16 cellular contexts compared by ENCODE assay signal in the genomic region with DNA sequence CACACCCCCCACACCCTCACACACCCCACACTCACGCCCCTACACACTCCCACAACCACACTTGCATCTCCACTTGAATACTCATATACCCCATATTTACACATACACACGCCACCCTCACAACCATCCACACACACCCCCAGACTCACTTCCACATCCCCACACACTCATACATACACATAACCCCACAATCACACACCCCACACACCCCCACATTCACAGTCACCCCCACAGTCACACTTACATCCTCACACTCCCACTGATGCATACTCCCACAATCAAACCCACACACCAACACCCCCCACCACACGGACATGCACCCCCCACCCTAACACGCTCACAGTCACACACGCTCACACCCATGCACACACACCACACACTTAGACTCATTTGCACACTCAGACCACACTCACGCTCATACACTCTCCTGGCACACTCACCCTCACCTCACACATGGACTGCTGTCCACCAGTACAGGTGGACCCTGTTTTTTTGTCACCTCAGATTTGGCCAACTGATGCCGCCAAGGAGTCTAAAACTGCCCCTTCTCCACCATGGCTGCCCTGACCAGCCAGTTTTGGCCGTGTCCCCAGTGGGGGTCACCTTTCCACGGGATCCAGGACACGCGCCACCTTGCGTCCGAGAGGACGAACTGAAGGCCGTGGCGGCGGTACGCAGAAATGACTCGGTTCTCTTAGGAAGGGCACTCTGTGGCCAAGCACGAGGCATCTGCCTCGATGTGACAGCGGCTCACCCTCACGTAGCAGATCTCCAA. TPM values are rescaled to one million over a fixed set of nuclear protein-coding genes. Genes with fewer than 3 reads are reported as not detected.
DNase-seq lines count a peak whose midpoint lies in the region; ATAC-seq and TF ChIP-seq lines count a peak whose summit lies in the region.
"Had no signal": no experiment of that assay in that cellular context is flagged by ENCODE, and none has a peak within 500 bp of the region (broad histone marks: within the 10 kb centered on the region; RNA-seq: fewer than 3 reads in every experiment).

No MANE protein-coding gene starts in this region.

- peaks cover 35% of the 10 kb centered on the region for H3K36me3 Mint-ChIP-seq in stimulated activated naive CD8-positive, alpha-beta T cell treated with anti-CD3 and anti-CD28 coated beads, Interleukin-15, Interleukin-2, amounts not matched to agents 100 ng/mL and 50 ng/mL, for 24 hours (ENCODE audit: low read depth)
- H3K36me3 Mint-ChIP-seq in activated naive CD8-positive, alpha-beta T cell treated with anti-CD3 and anti-CD28 coated beads, Interleukin-2, amount 50 U/mL, for 24 hours (ENCODE audit: low read depth): peaks cover 33% of the 10 kb centered on the region
- H3K36me3 Mint-ChIP-seq in naive B cell: peaks cover 0 to 14% of the 10 kb centered on the region in 2 donors
- H3K36me3 Mint-ChIP-seq: T-cell had no signal

- no peaks in the 10 kb centered on the region for H4K20me1 ChIP-seq in hepatocyte (ENCODE audit: insufficient read depth, poor library complexity, severe bottlenecking)

- no peaks in the 10 kb centered on the region for H3K79me2 ChIP-seq in hepatocyte

- H3K27ac ChIP-seq in aorta (ENCODE audit: low read depth in 1 of 2, low read length in 2 of 2) (no peak overlapping the region), hepatocyte (no peak overlapping the region)
- H3K27ac ChIP-seq: KMS-11, testis had no signal

- no peak overlapping the region for H3K4me3 Mint-ChIP-seq in stimulated activated naive CD8-positive, alpha-beta T cell treated with anti-CD3 and anti-CD28 coated beads, Interleukin-15, Interleukin-2, amounts not matched to agents 100 ng/mL and 50 ng/mL, for 24 hours
- H3K4me3 Mint-ChIP-seq in activated naive CD8-positive, alpha-beta T cell treated with anti-CD3 and anti-CD28 coated beads, Interleukin-2, amount 50 U/mL, for 24 hours: no peak overlapping the region
- no peak overlapping the region for H3K4me3 Mint-ChIP-seq in naive B cell
- H3K4me3 Mint-ChIP-seq: T-cell had no signal

- no peak for TF ChIP-seq CTCF in hepatocyte (IDR thresholded peaks at IDR 0.05; ENCODE audit: poor library complexity)

- intact Hi-C loops in aorta (cut with DNase I): no loop called here

- H3K27ac Mint-ChIP-seq in stimulated activated naive CD8-positive, alpha-beta T cell treated with anti-CD3 and anti-CD28 coated beads, Interleukin-15, Interleukin-2, amounts not matched to agents 100 ng/mL and 50 ng/mL, for 24 hours: peak overlapping the region; percentile 49
- peak overlapping the region; percentile 52 for H3K27ac Mint-ChIP-seq in activated naive CD8-positive, alpha-beta T cell treated with anti-CD3 and anti-CD28 coated beads, Interleukin-2, amount 50 U/mL, for 24 hours
- H3K27ac Mint-ChIP-seq in naive B cell: peak overlapping the region in 4 of 6 donors; percentile 31 to 83 (median 43)
- H3K27ac Mint-ChIP-seq: T-cell had no signal

- H3K36me3 ChIP-seq in aorta (ENCODE audit: control insufficient read depth in 1 of 2, insufficient read depth in 2 of 2, low read length in 1 of 2) (no peaks in the 10 kb centered on the region), hepatocyte (replicated peaks; ENCODE audit: insufficient read depth, low read depth) (no peaks in the 10 kb centered on the region)

- H3K27me3 ChIP-seq in aorta (ENCODE audit: control insufficient read depth in 1 of 2, insufficient read depth in 2 of 2, low read length in 1 of 2) (no peaks in the 10 kb centered on the region), hepatocyte (no peaks in the 10 kb centered on the region)
- H3K27me3 ChIP-seq: testis had no signal

- no peak for ATAC-seq in stimulated activated naive CD8-positive, alpha-beta T cell treated with anti-CD3 and anti-CD28 coated beads, Interleukin-15, Interleukin-2, amounts not matched to agents 100 U/mL and 50 U/mL, for 24 hours
- no peak for ATAC-seq in activated naive CD8-positive, alpha-beta T cell treated with anti-CD3 and anti-CD28 coated beads, Interleukin-2, amount 50 U/mL, for 24 hours
- ATAC-seq in naive B cell (ENCODE audit: low read depth in 2 of 2): no peak
- no peak for ATAC-seq in aorta (ENCODE audit: low FRiP score)
- no peak for ATAC-seq in HG03520 (IDR thresholded peaks at IDR 0.05; ENCODE audit: unreplicated experiment)
- ATAC-seq: left cardiac atrium, T-cell had no signal

- H3K4me2 ChIP-seq in hepatocyte: no peak overlapping the region
- H3K4me2 ChIP-seq: KMS-11 had no signal

- H3K4me1 ChIP-seq in aorta (ENCODE audit: control insufficient read depth in 1 of 2, insufficient read depth in 2 of 2, low read length in 2 of 2) (no peaks in the 10 kb centered on the region), hepatocyte (ENCODE audit: insufficient read depth) (no peaks in the 10 kb centered on the region)
- H3K4me1 ChIP-seq: testis had no signal

- H3K9me2 ChIP-seq in hepatocyte (replicated peaks; ENCODE audit: insufficient read depth): no peaks in the 10 kb centered on the region

- DNase-seq in stimulated activated naive CD8-positive, alpha-beta T cell treated with anti-CD3 and anti-CD28 coated beads, Interleukin-15, Interleukin-2, amounts not matched to agents 100 U/mL and 50 U/mL, for 24 hours: no peak
- no peak for DNase-seq in activated naive CD8-positive, alpha-beta T cell treated with anti-CD3 and anti-CD28 coated beads, Interleukin-2, amount 50 U/mL, for 24 hours
- DNase-seq in naive B cell: no peak
- peak; percentile 29 to 52 for DNase-seq in aorta
- no peak for DNase-seq in NCI-H748 (lab: John Stamatoyannopoulos, UW; ENCODE audit: unreplicated experiment)
- no peak for DNase-seq in hepatocyte (ENCODE audit: low spot score)
- DNase-seq: activated CD4-positive, alpha-beta T cell treated with anti-CD3 and anti-CD28 coated beads, Interleukin-2, amount 50 U/mL, for 48 hours; foreskin fibroblast; left cardiac atrium; NCI-H1092; NCI-H524; T-cell; testis had no signal

- H3K4me3 ChIP-seq in aorta (ENCODE audit: low read length in 2 of 2): no peak overlapping the region
- no peak overlapping the region for H3K4me3 ChIP-seq in hepatocyte
- H3K4me3 ChIP-seq: testis had no signal

- peaks cover 4% of the 10 kb centered on the region for H3K9me3 Mint-ChIP-seq in stimulated activated naive CD8-positive, alpha-beta T cell treated with anti-CD3 and anti-CD28 coated beads, Interleukin-15, Interleukin-2, amounts not matched to agents 100 ng/mL and 50 ng/mL, for 24 hours
- peaks cover 7% of the 10 kb centered on the region for H3K9me3 Mint-ChIP-seq in activated naive CD8-positive, alpha-beta T cell treated with anti-CD3 and anti-CD28 coated beads, Interleukin-2, amount 50 U/mL, for 24 hours
- H3K9me3 Mint-ChIP-seq in naive B cell: peaks cover 0 to 8% (median 0%) of the 10 kb centered on the region in 7 donors
- H3K9me3 Mint-ChIP-seq: T-cell had no signal

- 95 to 97% methylated on average over 23 of the region's 23 CpGs for WGBS in aorta, 2 donors
- 95% methylated on average over 22 of the region's 23 CpGs for WGBS in hepatocyte (ENCODE audit: low lambda C conversion rate, missing lambda C conversion rate)

- H3K27me3 Mint-ChIP-seq in stimulated activated naive CD8-positive, alpha-beta T cell treated with anti-CD3 and anti-CD28 coated beads, Interleukin-15, Interleukin-2, amounts not matched to agents 100 ng/mL and 50 ng/mL, for 24 hours: no peaks in the 10 kb centered on the region
- no peaks in the 10 kb centered on the region for H3K27me3 Mint-ChIP-seq in activated naive CD8-positive, alpha-beta T cell treated with anti-CD3 and anti-CD28 coated beads, Interleukin-2, amount 50 U/mL, for 24 hours
- no peaks in the 10 kb centered on the region for H3K27me3 Mint-ChIP-seq in naive B cell
- H3K27me3 Mint-ChIP-seq: T-cell had no signal

- H3K9me3 ChIP-seq in aorta (ENCODE audit: control insufficient read depth, low read length) (no peaks in the 10 kb centered on the region), hepatocyte (ENCODE audit: low read depth) (no peaks in the 10 kb centered on the region)
- H3K9me3 ChIP-seq: testis had no signal

- no peak overlapping the region for H2AFZ ChIP-seq in hepatocyte

- no peaks in the 10 kb centered on the region for H3K4me1 Mint-ChIP-seq in stimulated activated naive CD8-positive, alpha-beta T cell treated with anti-CD3 and anti-CD28 coated beads, Interleukin-15, Interleukin-2, amounts not matched to agents 100 ng/mL and 50 ng/mL, for 24 hours (ENCODE audit: low read depth)
- peaks cover 2% of the 10 kb centered on the region for H3K4me1 Mint-ChIP-seq in activated naive CD8-positive, alpha-beta T cell treated with anti-CD3 and anti-CD28 coated beads, Interleukin-2, amount 50 U/mL, for 24 hours
- peaks cover 7 to 64% (median 16%) of the 10 kb centered on the region in 3 donors for H3K4me1 Mint-ChIP-seq in naive B cell

RNA-seq across cellular contexts. Expression of a gene that starts 45.3 kb away (rescaled TPM):
- polyA plus RNA-seq in naive B cell (ENCODE audit: low read depth in 6 of 6) (not detected), aorta (1 to 10 TPM in 1 of 2 donors, not detected in 1; 2.3 TPM), hepatocyte (2.3 and 2.7 TPM in 2 replicates)
- total RNA-seq in aorta (1 to 10 TPM in 1 of 2 donors, under 1 TPM in 1; 0.36 to 1.5 TPM), hepatocyte (0.36 and 0.40 TPM in 2 replicates)
- total RNA-seq: T-cell, testis had no signal

Comparison
In these comparisons a context has a peak if more than half of its experiments do, and no peak if none do; other contexts are left out.
1. DNase-seq: peak in aorta (2 of 2); none in stimulated activated naive CD8-positive, alpha-beta T cell treated with anti-CD3 and anti-CD28 coated beads, Interleukin-15, Interleukin-2, amounts not matched to agents 100 U/mL and 50 U/mL, for 24 hours (single experiment), activated naive CD8-positive, alpha-beta T cell treated with anti-CD3 and anti-CD28 coated beads, Interleukin-2, amount 50 U/mL, for 24 hours (single experiment), naive B cell (single experiment), NCI-H748 (single experiment) and hepatocyte (single experiment).
2. Peak in every context shown above with its lines, with median percentiles within 50 percentile points of each other: H3K27ac Mint-ChIP-seq.